Comparison of ENCODE assay signal across 25 cellular contexts in the genomic region with DNA sequence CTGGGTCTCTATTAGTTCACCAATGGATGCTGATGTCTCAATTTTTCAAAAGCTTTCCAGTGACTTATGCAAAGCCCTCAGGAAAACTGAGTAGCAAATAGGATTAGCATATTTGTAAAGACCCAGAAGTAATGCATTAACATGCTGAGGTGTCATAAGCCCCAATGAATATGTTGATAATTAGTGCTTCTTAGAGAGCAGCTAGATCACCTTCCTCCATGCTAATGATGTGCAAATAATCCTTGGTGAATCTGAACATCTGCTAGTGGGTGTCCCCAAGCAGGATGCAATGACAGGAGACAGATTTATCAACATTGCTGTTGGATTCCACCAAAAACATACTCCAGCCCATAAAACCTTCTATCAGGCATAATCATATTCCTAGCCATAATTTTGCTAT. TPM values are rescaled to one million over a fixed set of nuclear protein-coding genes. Genes with fewer than 3 reads are reported as not detected.
"Had no signal": no experiment of that assay in that cellular context is flagged by ENCODE, and none has a peak within 500 bp of the region (broad histone marks: within the 10 kb centered on the region; RNA-seq: fewer than 3 reads in every experiment).

No MANE protein-coding gene starts in this region.

- H3K4me1 ChIP-seq: colonic mucosa, foreskin keratinocyte, lower lobe of right lung, upper lobe of left lung had no signal

- H3K36me3 ChIP-seq: colonic mucosa, lower lobe of right lung, spleen, thoracic aorta, upper lobe of left lung had no signal

- H3K27me3 ChIP-seq: colonic mucosa, spleen, upper lobe of left lung had no signal

- DNase-seq: activated B cell treated with CpG ODN at 0.5 μM for 24 hours; activated CD4-positive, alpha-beta T cell treated with anti-CD3 and anti-CD28 coated beads for 48 hours; activated CD8-positive, alpha-beta T cell treated with anti-CD3 and anti-CD28 coated beads for 36 hours; activated naive CD4-positive, alpha-beta T cell treated with anti-CD3 and anti-CD28 coated beads, Interleukin-2, amount 10 ng/mL, durations not matched to agents 7 days and 5 days; activated naive CD8-positive, alpha-beta T cell treated with anti-CD3 and anti-CD28 coated beads, Interleukin-2, amount 50 U/mL, for 24 hours; activated T-cell treated with anti-CD3 and anti-CD28 coated beads, Interleukin-2, amount 50 U/mL, for 1 hour; anterior cingulate cortex; caudate nucleus; colonic mucosa; foreskin keratinocyte; hippocampal formation; lower lobe of right lung; nephron progenitor cell; nucleus accumbens; posterior cingulate gyrus; retina; spleen; stimulated activated naive B cell treated with anti-CD40 and anti-IgM and Interleukin-4, amounts not matched to agents 10 μg/mL and 1 μg/mL and 100 μg/mL, for 72 hours; T-helper 9 cell; upper lobe of left lung had no signal

- H3K9me3 ChIP-seq: colonic mucosa, lower lobe of right lung, spleen, thoracic aorta, upper lobe of left lung had no signal

- H3K27ac ChIP-seq: colonic mucosa, foreskin keratinocyte, lower lobe of right lung, spleen, thoracic aorta, upper lobe of left lung had no signal

- H3K4me3 ChIP-seq: colonic mucosa, lower lobe of right lung, spleen, thoracic aorta, upper lobe of left lung had no signal

RNA-seq across cellular contexts. Expression of a gene that starts 19.0 kb away (rescaled TPM):
- total RNA-seq: activated B cell treated with CpG ODN at 0.5 μM for 24 hours, epithelial cell of proximal tubule, fibroblast of lung, foreskin keratinocyte, lower lobe of right lung, mesothelial cell of epicardium, thoracic aorta had no signal
- polyA plus RNA-seq: fibroblast of lung, foreskin keratinocyte, keratinocyte had no signal
